Comparison of ENCODE assay signal across 8 cellular contexts in the genomic region with DNA sequence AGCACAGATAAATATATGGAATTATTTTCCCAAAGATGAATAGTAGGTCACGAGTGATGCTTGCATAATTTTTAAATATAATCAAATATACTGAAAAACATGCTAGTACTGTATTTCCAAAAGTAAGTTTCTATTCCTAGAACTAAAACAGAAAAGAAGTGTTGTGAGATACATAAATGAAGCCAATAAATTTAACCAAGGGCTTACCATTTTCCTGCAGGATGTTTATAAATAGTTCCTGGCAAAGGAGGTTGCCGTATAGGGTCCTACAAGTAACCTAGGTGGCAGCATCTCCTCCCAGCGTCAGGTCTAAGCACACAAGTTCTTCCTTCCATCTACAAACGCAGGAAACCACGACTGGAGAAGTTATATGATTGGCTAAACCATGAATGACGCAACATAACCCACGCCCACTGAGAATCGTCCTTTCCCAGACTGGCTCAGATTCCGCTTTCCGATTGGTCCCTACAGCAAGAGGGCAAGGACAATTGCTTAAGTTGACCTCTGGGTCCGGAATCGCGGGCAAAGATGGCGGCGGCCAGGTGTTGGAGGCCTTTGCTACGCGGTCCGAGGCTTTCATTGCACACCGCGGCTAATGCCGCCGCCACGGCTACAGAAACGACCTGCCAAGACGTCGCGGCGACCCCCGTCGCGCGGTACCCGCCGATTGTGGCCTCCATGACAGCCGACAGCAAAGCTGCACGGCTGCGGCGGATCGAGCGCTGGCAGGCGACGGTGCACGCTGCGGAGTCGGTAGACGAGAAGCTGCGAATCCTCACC. TPM values are rescaled to one million over a fixed set of nuclear protein-coding genes. Genes with fewer than 3 reads are reported as not detected.
DNase-seq lines count a peak whose midpoint lies in the region; ATAC-seq and TF ChIP-seq lines count a peak whose summit lies in the region.

A gene (plus strand): TSS at position 513 of the 780 bp plus-strand sequence. CDS start 16 bp downstream, at position 529.

- no peaks in the 10 kb centered on the region for H3F3A ChIP-seq in GM23248 (ENCODE audit: insufficient read depth)

- H3K36me3 ChIP-seq in GM23248 (ENCODE audit: low read depth) (peaks cover 28% of the 10 kb centered on the region; the same call in 1 of the 2 replicates), fibroblast of lung (ENCODE audit: control insufficient read depth, insufficient read depth, low read length) (no peaks in the 10 kb centered on the region)

- peak; percentile 40 to 41 for TF ChIP-seq CTCF in fibroblast of lung (conservative IDR thresholded peaks at IDR 0.05 in 1 of 2, IDR thresholded peaks at IDR 0.05 in 1 of 2; ENCODE audit: low read depth in 1 of 2, low read length in 2 of 2)

- H3K9ac ChIP-seq in GM23248: peak within 1 kb of the TSS; percentile 82
- peak within 1 kb of the TSS; percentile 89 for H3K9ac ChIP-seq in fibroblast of lung (ENCODE audit: insufficient read depth, low read length)

- DNase-seq in Daoy (ENCODE audit: low read depth) (peak; percentile 96), GM23248 (peak; percentile 99), LHCN-M2 (ENCODE audit: low read depth) (peak; percentile 99), RPMI8226 (peak; percentile 99), fibroblast of lung (ENCODE audit: low read depth in 2 of 2) (peak; percentile 99)
- DNase-seq in naive thymus-derived CD8-positive, alpha-beta T cell: peak; percentile 69 to 96 (median 92)
- peak; percentile 90 for DNase-seq in stimulated activated naive CD4-positive, alpha-beta T cell treated with Interleukin-2 at 50 U/mL for 16 hours (lab: John Stamatoyannopoulos, UW)

- H3K36me3 Mint-ChIP-seq in activated T-helper 17 cell treated with anti-CD3 and anti-CD28 coated beads, Interleukin-2, amount 50 U/mL, for 72 hours (ENCODE audit: low read depth): peaks cover 50% of the 10 kb centered on the region
- peaks cover 0 to 25% (median 2%) of the 10 kb centered on the region in 3 donors for H3K36me3 Mint-ChIP-seq in naive thymus-derived CD8-positive, alpha-beta T cell

- H3K9me3 ChIP-seq in GM23248 (ENCODE audit: low read depth): no peaks in the 10 kb centered on the region
- H3K9me3 ChIP-seq in fibroblast of lung (ENCODE audit: control insufficient read depth, insufficient read depth, low read depth, low read length): no peaks in the 10 kb centered on the region

- peak within 1 kb of the TSS; percentile 92 for H3K4me3 Mint-ChIP-seq in activated T-helper 17 cell treated with anti-CD3 and anti-CD28 coated beads, Interleukin-2, amount 50 U/mL, for 72 hours
- peak within 1 kb of the TSS; percentile 90 to 98 (median 94) for H3K4me3 Mint-ChIP-seq in naive thymus-derived CD8-positive, alpha-beta T cell

- POLR2A ChIA-PET in naive thymus-derived CD8-positive, alpha-beta T cell (lab: Charles Lee): no interaction called here

- in situ Hi-C loops in GM23248 (cut with MboI): no loop called here

- no peaks in the 10 kb centered on the region for H3K9me2 ChIP-seq in GM23248 (ENCODE audit: insufficient read depth)

- H3K4me2 ChIP-seq in GM23248 (ENCODE audit: unreplicated experiment) (peak within 1 kb of the TSS; percentile 99), fibroblast of lung (ENCODE audit: extremely low read depth, insufficient read depth, low read length) (peak within 1 kb of the TSS; percentile 80)

- H3K79me2 ChIP-seq in GM23248 (ENCODE audit: insufficient read depth): peaks cover 47% of the 10 kb centered on the region
- peaks cover 29% of the 10 kb centered on the region for H3K79me2 ChIP-seq in fibroblast of lung (ENCODE audit: control insufficient read depth, insufficient read depth, low read length)

- no peaks in the 10 kb centered on the region for H3K27me3 ChIP-seq in GM23248 (replicated peaks; ENCODE audit: insufficient read depth)
- no peaks in the 10 kb centered on the region for H3K27me3 ChIP-seq in fibroblast of lung (ENCODE audit: control insufficient read depth, insufficient read depth, low read length)

- 1% methylated on average over 41 to 47 of the region's 47 CpGs for WGBS in GM23248 (ENCODE audit: low coverage in 1 of 2, low lambda C conversion rate in 2 of 2, missing lambda C conversion rate in 2 of 2), 2 experiments

- peak; percentile 99 for ATAC-seq in activated T-helper 17 cell treated with anti-CD3 and anti-CD28 coated beads, Interleukin-2, amount 50 U/mL, for 72 hours (replicated peaks)
- ATAC-seq in naive thymus-derived CD8-positive, alpha-beta T cell: peak; percentile 95 to 96

- no peaks in the 10 kb centered on the region for H3K9me3 Mint-ChIP-seq in activated T-helper 17 cell treated with anti-CD3 and anti-CD28 coated beads, Interleukin-2, amount 50 U/mL, for 72 hours
- H3K9me3 Mint-ChIP-seq in naive thymus-derived CD8-positive, alpha-beta T cell: peaks cover 0 to 1% (median 0%) of the 10 kb centered on the region in 9 donors

- peaks cover 3% of the 10 kb centered on the region for H3K4me1 Mint-ChIP-seq in activated T-helper 17 cell treated with anti-CD3 and anti-CD28 coated beads, Interleukin-2, amount 50 U/mL, for 72 hours
- H3K4me1 Mint-ChIP-seq in naive thymus-derived CD8-positive, alpha-beta T cell: peaks cover 2 to 37% (median 29%) of the 10 kb centered on the region in 4 donors

- H3K27ac ChIP-seq in GM23248 (peak within 1 kb of the TSS; percentile 71), fibroblast of lung (ENCODE audit: insufficient read depth, low read length) (peak within 1 kb of the TSS; percentile 88)

- H4K20me1 ChIP-seq in GM23248 (ENCODE audit: insufficient read depth) (no peaks in the 10 kb centered on the region), fibroblast of lung (ENCODE audit: control insufficient read depth, extremely low read depth, insufficient read depth, low read length) (no peaks in the 10 kb centered on the region)

- H3K27ac Mint-ChIP-seq in activated T-helper 17 cell treated with anti-CD3 and anti-CD28 coated beads, Interleukin-2, amount 50 U/mL, for 72 hours: peak within 1 kb of the TSS; percentile 93
- H3K27ac Mint-ChIP-seq in naive thymus-derived CD8-positive, alpha-beta T cell: peak within 1 kb of the TSS; percentile 95 to 99 (median 98)

- H3K4me1 ChIP-seq in GM23248 (ENCODE audit: insufficient read depth): peaks cover 19% of the 10 kb centered on the region
- no peaks in the 10 kb centered on the region for H3K4me1 ChIP-seq in fibroblast of lung (ENCODE audit: control insufficient read depth, extremely low read depth, insufficient read depth, low read length)

- H3K27me3 Mint-ChIP-seq in activated T-helper 17 cell treated with anti-CD3 and anti-CD28 coated beads, Interleukin-2, amount 50 U/mL, for 72 hours: no peaks in the 10 kb centered on the region
- peaks cover 0 to 5% (median 0%) of the 10 kb centered on the region in 5 donors for H3K27me3 Mint-ChIP-seq in naive thymus-derived CD8-positive, alpha-beta T cell

- peak within 1 kb of the TSS; percentile 82 for H3K4me3 ChIP-seq in GM23248
- H3K4me3 ChIP-seq in fibroblast of lung (replicated peaks in 1 of 4; ENCODE audit: control extremely low read depth in 1 of 4, insufficient read depth in 1 of 4, low read depth in 3 of 4, low read length in 4 of 4): peak within 1 kb of the TSS; percentile 82 to 96 (median 92)

- peak within 1 kb of the TSS; percentile 96 for H2AFZ ChIP-seq in GM23248
- H2AFZ ChIP-seq in fibroblast of lung (ENCODE audit: low read length): peak within 1 kb of the TSS; percentile 99

RNA-seq across cellular contexts. Expression of the gene that starts here (rescaled TPM):
- total RNA-seq in Daoy (2014; rRNA removed; shearing (Covaris generic)): 48.5 and 54.9 TPM in 2 replicates
- 47.2 and 53.7 TPM in 2 replicates for total RNA-seq in GM23248 (2014; rRNA removed; shearing (Covaris generic))
- polyA plus RNA-seq in GM23248 (2016; fragmentation: Nextera tagmentation; extraction: Ambion mirVana): 28.7 and 30.9 TPM in 2 replicates
- 68.9 and 70.8 TPM in 2 replicates for total RNA-seq in LHCN-M2 (2014; rRNA removed)
- polyA plus RNA-seq in LHCN-M2 (2012): 16.1 TPM
- total RNA-seq in activated T-helper 17 cell treated with anti-CD3 and anti-CD28 coated beads, Interleukin-2, amount 50 U/mL, for 72 hours: 10 to 100 TPM; 42.0 to 53.8 TPM
- total RNA-seq in fibroblast of lung: 65.0 and 74.0 TPM in 2 replicates
- polyA plus RNA-seq in fibroblast of lung: 25.1 and 28.2 TPM in 2 replicates
- 16.7 and 23.6 TPM in 2 replicates for polyA plus RNA-seq in fibroblast of lung (2012)
- polyA minus RNA-seq in fibroblast of lung (ENCODE audit: low replicate concordance): 9.6 and 13.8 TPM in 2 replicates
- total RNA-seq in naive thymus-derived CD8-positive, alpha-beta T cell: 10 to 100 TPM; 59.9 to 63.0 TPM
- polyA plus RNA-seq in naive thymus-derived CD8-positive, alpha-beta T cell: 10 to 100 TPM; 60.5 to 72.6 (median 69.1) TPM

Comparison
In these comparisons a context has a peak if more than half of its experiments do, and no peak if none do; other contexts are left out.
1. Peak in every context shown above with its lines: DNase-seq, ATAC-seq, H3K4me3 ChIP-seq and H3K27ac ChIP-seq.